In genomic region chr5:74631088-74631960, GRCh38 we compare ENCODE assay signal across 8 cellular contexts. TPM values are rescaled to one million over a fixed set of nuclear protein-coding genes. Genes with fewer than 3 reads are reported as not detected.
A peak's percentile ranks its signal among the peaks of the same experiment; 100 is the strongest.
DNase-seq lines count a peak whose midpoint lies in the region; ATAC-seq and TF ChIP-seq lines count a peak whose summit lies in the region.

No MANE protein-coding gene starts in this region.

- peaks cover 29% of the 10 kb centered on the region for H3K4me1 Mint-ChIP-seq in CD4-positive, alpha-beta T cell (ENCODE audit: low read depth)

- H3K27ac ChIP-seq in CD4-positive, alpha-beta T cell (ENCODE audit: low read depth, low read length), result no peak overlapping the region
- H3K27ac ChIP-seq in SJSA1 (peak overlapping the region; percentile 83), esophagus squamous epithelium (peak overlapping the region; percentile 41 to 76 (median 68)), ovary (peak overlapping the region in 1 of 2 donors; percentile 32)

- TF ChIP-seq EP300 in ovary (IDR thresholded peaks at IDR 0.05), result no peak

- H3K27me3 ChIP-seq in CD4-positive, alpha-beta T cell (ENCODE audit: control insufficient read depth, insufficient read depth, low read length), result no peaks in the 10 kb centered on the region
- H3K27me3 ChIP-seq in SJSA1 (replicated peaks) (no peaks in the 10 kb centered on the region), esophagus squamous epithelium (no peaks in the 10 kb centered on the region), ovary (no peaks in the 10 kb centered on the region)

- H3K4me3 Mint-ChIP-seq in CD4-positive, alpha-beta T cell, result peak overlapping the region; percentile 73

- WGBS in esophagus squamous epithelium, 2 donors, result 45 to 54% methylated on average over 11 of the region's 11 CpGs
- WGBS in ovary, 3 donors, result 18 to 25% (median 23%) methylated on average over 11 of the region's 11 CpGs

- H3K9me3 ChIP-seq in CD4-positive, alpha-beta T cell (ENCODE audit: control insufficient read depth, low read length), result no peaks in the 10 kb centered on the region
- H3K9me3 ChIP-seq in SJSA1 (replicated peaks), result no peaks in the 10 kb centered on the region
- no peaks in the 10 kb centered on the region for H3K9me3 ChIP-seq in esophagus squamous epithelium
- H3K9me3 ChIP-seq in ovary, result no peaks in the 10 kb centered on the region

- peaks cover 11% of the 10 kb centered on the region for H3K36me3 Mint-ChIP-seq in CD4-positive, alpha-beta T cell (ENCODE audit: low read depth)

- H3K9me3 Mint-ChIP-seq in CD4-positive, alpha-beta T cell, result no peaks in the 10 kb centered on the region

- CTCF ChIA-PET in CD4-positive, alpha-beta T cell (lab: Charles Lee), result interaction anchor here (1.0 kb wide), 1 partner anchor 9 kb away, joined by 4 read pairs; the partner anchor contains the start of gene ENC1

- H3K4me1 ChIP-seq in SJSA1 (replicated peaks) (peaks cover 43% of the 10 kb centered on the region), esophagus squamous epithelium (peaks cover 0 to 74% (median 15%) of the 10 kb centered on the region in 3 donors), ovary (ENCODE audit: insufficient read depth) (peaks cover 23% of the 10 kb centered on the region)

- H3K27ac Mint-ChIP-seq in CD4-positive, alpha-beta T cell, result peak overlapping the region; percentile 86

- peak in 4 of 10 experiments; percentile 7 to 38 (median 12) for DNase-seq in CD4-positive, alpha-beta T cell
- DNase-seq in GM19240 (ENCODE audit: insufficient read length, low spot score), result peak; percentile 35
- DNase-seq in SJSA1 (ENCODE audit: low read depth in 1 of 2, low spot score in 2 of 2), result peak; percentile 67 to 81
- DNase-seq in esophagus squamous epithelium (lab: John Stamatoyannopoulos, UW), result no peak
- DNase-seq in pons (ENCODE audit: low spot score), result peak; percentile 53
- DNase-seq in head of caudate nucleus, result no peak
- no peak for DNase-seq in ovary

- H3K4me3 ChIP-seq in SJSA1 (no peak overlapping the region), esophagus squamous epithelium (no peak overlapping the region), ovary (no peak overlapping the region)

- POLR2A ChIA-PET in CD4-positive, alpha-beta T cell (lab: Charles Lee), result interaction anchor here (0.6 to 4.3 kb wide), 5 partner anchors 9 to 235 kb away, joined by 3 to 32 read pairs (median 3); partner anchors contain the start of gene ENC1

- no peak for TF ChIP-seq CTCF in CD4-positive, alpha-beta T cell (IDR thresholded peaks at IDR 0.05)
- TF ChIP-seq CTCF in esophagus squamous epithelium (IDR thresholded peaks at IDR 0.05) (no peak), ovary (IDR thresholded peaks at IDR 0.05) (no peak)

- intact Hi-C loops in CD4-positive, alpha-beta T cell (cut with DNase I, micrococcal nuclease), result loop anchor here in 1 of 2 experiments (2.0 kb wide), 1 partner anchor 53 kb away; no protein-coding TSS in a partner anchor
- intact Hi-C loops in esophagus squamous epithelium (cut with DNase I) (no loop called here), head of caudate nucleus (cut with DNase I) (no loop called here), ovary (cut with DNase I) (loop anchor here in 3 of 4 donors (10.0 kb wide), 2 partner anchors 177 to 597 kb away; no protein-coding TSS in a partner anchor)

- TF ChIP-seq POLR2A in esophagus squamous epithelium (IDR thresholded peaks at IDR 0.05), result no peak
- no peak for TF ChIP-seq POLR2A in ovary (IDR thresholded peaks at IDR 0.05)

- H3K27me3 Mint-ChIP-seq in CD4-positive, alpha-beta T cell, result no peaks in the 10 kb centered on the region

- peak; percentile 65 for ATAC-seq in CD4-positive, alpha-beta T cell (ENCODE audit: poor library complexity)
- peak; percentile 87 for ATAC-seq in HG03139 (IDR thresholded peaks at IDR 0.05; ENCODE audit: unreplicated experiment)

- H3K36me3 ChIP-seq in SJSA1, result peaks cover 71% of the 10 kb centered on the region
- H3K36me3 ChIP-seq in esophagus squamous epithelium, result peaks cover 0 to 36% (median 0%) of the 10 kb centered on the region in 3 donors
- no peaks in the 10 kb centered on the region for H3K36me3 ChIP-seq in ovary

RNA-seq across cellular contexts. Expression of gene ENC1, which starts 9.2 kb away (rescaled TPM):
- 10 to 100 TPM; 39.6 to 40.1 TPM for total RNA-seq in CD4-positive, alpha-beta T cell
- 31.3 and 34.0 TPM in 2 replicates for total RNA-seq in SJSA1 (2014; rRNA removed; shearing (Covaris generic))
- total RNA-seq in esophagus squamous epithelium (1 to 10 TPM; 3.8 to 6.4 (median 3.9) TPM), ovary (10 to 100 TPM; 13.2 to 54.7 (median 23.4) TPM)
- polyA plus RNA-seq in ovary, result 10 to 100 TPM; 40.4 to 57.2 TPM

RNA-seq across cellular contexts. Expression of gene HEXB, which starts 53.7 kb away (rescaled TPM):
- total RNA-seq in CD4-positive, alpha-beta T cell, result 10 to 100 TPM; 31.9 to 33.8 TPM
- 301 and 394 TPM in 2 replicates for total RNA-seq in SJSA1 (2014; rRNA removed; shearing (Covaris generic))
- 10 to 100 TPM; 26.7 to 76.4 (median 62.1) TPM for total RNA-seq in esophagus squamous epithelium
- 10 to 100 TPM; 63.5 to 99.3 (median 88.6) TPM for total RNA-seq in ovary
- 100 to 1,000 TPM in 1 of 2 donors, 10 to 100 TPM in 1; 80.7 to 159 TPM for polyA plus RNA-seq in ovary

Comparison
In these comparisons a context has a peak if more than half of its experiments do, and no peak if none do; other contexts are left out.
1. DNase-seq: peak in GM19240 (single experiment), SJSA1 (2 of 2) and pons (single experiment); none in esophagus squamous epithelium (single experiment), head of caudate nucleus (0 of 42) and ovary (0 of 5).
2. intact Hi-C loops: an anchor here in ovary (10.0 kb wide); none called in esophagus squamous epithelium and head of caudate nucleus.